9 cellular contexts compared by ENCODE assay signal in the genomic region with DNA sequence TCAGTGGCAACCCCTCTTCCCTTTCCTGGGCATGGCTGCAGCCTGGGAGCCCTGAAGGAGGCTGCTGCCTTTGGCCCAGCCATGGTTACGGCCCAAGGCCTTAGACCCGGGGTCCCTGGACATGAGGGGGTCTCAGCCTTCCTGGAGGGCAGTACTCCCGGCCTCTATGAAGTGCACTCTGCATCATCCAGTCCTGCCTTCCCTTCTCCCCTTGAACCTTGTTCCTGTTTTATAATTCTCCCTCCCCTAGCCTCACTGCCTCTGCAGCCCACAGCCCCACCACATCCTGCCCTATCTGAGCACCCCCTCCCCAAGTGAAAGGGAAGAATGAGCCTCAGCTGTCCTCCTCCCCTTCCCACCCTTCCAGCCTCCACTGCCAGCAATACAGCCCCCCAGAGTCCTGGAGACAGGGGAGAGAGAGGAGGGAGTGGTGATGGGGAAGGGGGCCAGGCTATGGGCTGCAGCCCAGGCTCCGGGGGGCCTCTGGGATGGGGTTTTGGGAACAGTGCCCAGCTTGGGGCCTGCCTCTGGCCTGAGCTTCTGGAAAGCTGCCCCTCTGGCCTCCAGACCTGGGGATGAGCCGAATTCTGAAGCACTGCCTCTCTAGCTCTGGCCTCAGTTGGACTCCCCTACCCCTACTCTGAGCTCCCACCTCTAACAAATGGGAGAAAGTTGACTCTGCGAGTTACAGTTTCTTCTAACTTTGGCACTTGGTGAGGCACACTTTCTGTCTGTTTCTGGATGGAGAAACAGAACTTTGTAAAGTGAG. TPM values are rescaled to one million over a fixed set of nuclear protein-coding genes. Genes with fewer than 3 reads are reported as not detected.
DNase-seq lines count a peak whose midpoint lies in the region; ATAC-seq and TF ChIP-seq lines count a peak whose summit lies in the region.
"Had no signal": no experiment of that assay in that cellular context is flagged by ENCODE, and none has a peak within 500 bp of the region (broad histone marks: within the 10 kb centered on the region; RNA-seq: fewer than 3 reads in every experiment).

No MANE protein-coding gene starts in this region.

- H3K36me3 Mint-ChIP-seq in WTC11, result no peaks in the 10 kb centered on the region

- peaks cover 5% of the 10 kb centered on the region for H3K27me3 Mint-ChIP-seq in WTC11 (ENCODE audit: low read depth)

- no peak overlapping the region for H3K27ac Mint-ChIP-seq in WTC11

- 49 to 57% methylated on average over 6 of the region's 6 CpGs for WGBS in heart right ventricle, 2 donors

- no peak overlapping the region for H3K4me3 ChIP-seq in GM12865 (ENCODE audit: low read depth, low read length)
- H3K4me3 ChIP-seq in heart right ventricle, result peak overlapping the region in 6 of 10 donors; percentile 20 to 33 (median 26)
- H3K4me3 ChIP-seq in skin epidermis, result no peak overlapping the region

- POLR2A ChIA-PET in WTC11 (lab: Charles Lee), result interaction anchor here (0.7 kb wide), 1 partner anchor 8 kb away, joined by 3 read pairs; no protein-coding TSS in a partner anchor

- CTCF ChIA-PET in WTC11 (lab: Charles Lee), result interaction anchor here (0.6 to 5.4 kb wide), 9 partner anchors 22 to 200 kb away, joined by 3 to 127 read pairs (median 3); no protein-coding TSS in a partner anchor

- peaks cover 30% of the 10 kb centered on the region for H3K4me1 Mint-ChIP-seq in WTC11

- H3K9me3 Mint-ChIP-seq in WTC11, result no peaks in the 10 kb centered on the region

- no peaks in the 10 kb centered on the region for H3K9me3 ChIP-seq in heart right ventricle

- TF ChIP-seq CTCF in GM12865 (IDR thresholded peaks at IDR 0.05; ENCODE audit: insufficient read depth, low read depth, low read length, missing control alignments) (no peak), WTC11 (IDR thresholded peaks at IDR 0.05) (no peak), heart right ventricle (IDR thresholded peaks at IDR 0.05) (no peak)

- intact Hi-C loops in heart right ventricle (cut with DNase I), result loop anchor here in 6 of 10 donors (2.0 to 10.0 kb wide), 6 partner anchors 21 to 263 kb away; a partner anchor contains a TSS

- ATAC-seq in WTC11, result no peak
- peak in 1 of 8 donors; percentile 16 for ATAC-seq in heart right ventricle
- ATAC-seq in HG03571 (IDR thresholded peaks at IDR 0.05; ENCODE audit: unreplicated experiment), result no peak

- peaks cover 41 to 96% (median 75%) of the 10 kb centered on the region in 9 donors for H3K4me1 ChIP-seq in heart right ventricle

- H3K36me3 ChIP-seq in heart right ventricle, result peaks cover 0 to 9% (median 0%) of the 10 kb centered on the region in 9 donors

- H3K27me3 ChIP-seq in heart right ventricle, result peaks cover 0 to 6% (median 0%) of the 10 kb centered on the region in 7 donors

- H3K4me3 Mint-ChIP-seq in WTC11, result no peak overlapping the region

- DNase-seq in GM12865 (ENCODE audit: low read depth) (peak; percentile 3), WTC11 (ENCODE audit: low spot score) (peak; percentile 6), heart right ventricle (peak in 1 of 2 donors; percentile 28), SKM-1 treated with dmso at 0.1 percent for 144 hours (lab: John Stamatoyannopoulos, UW; ENCODE audit: unreplicated experiment) (no peak), NCI-H1417 (lab: John Stamatoyannopoulos, UW) (no peak), H4 (ENCODE audit: low spot score) (no peak)
- DNase-seq: GOT3 had no signal

- peak overlapping the region; percentile 43 to 94 (median 82) for H3K27ac ChIP-seq in heart right ventricle
- H3K27ac ChIP-seq in skin epidermis, result peak overlapping the region in 20 of 21 experiments; percentile 20 to 89 (median 72)

TF ChIP-seq in WTC11, 78 proteins besides CTCF, POLR2A, EP300 and RAD21 (continues in another document):
- TF ChIP-seq, protein P1, sequence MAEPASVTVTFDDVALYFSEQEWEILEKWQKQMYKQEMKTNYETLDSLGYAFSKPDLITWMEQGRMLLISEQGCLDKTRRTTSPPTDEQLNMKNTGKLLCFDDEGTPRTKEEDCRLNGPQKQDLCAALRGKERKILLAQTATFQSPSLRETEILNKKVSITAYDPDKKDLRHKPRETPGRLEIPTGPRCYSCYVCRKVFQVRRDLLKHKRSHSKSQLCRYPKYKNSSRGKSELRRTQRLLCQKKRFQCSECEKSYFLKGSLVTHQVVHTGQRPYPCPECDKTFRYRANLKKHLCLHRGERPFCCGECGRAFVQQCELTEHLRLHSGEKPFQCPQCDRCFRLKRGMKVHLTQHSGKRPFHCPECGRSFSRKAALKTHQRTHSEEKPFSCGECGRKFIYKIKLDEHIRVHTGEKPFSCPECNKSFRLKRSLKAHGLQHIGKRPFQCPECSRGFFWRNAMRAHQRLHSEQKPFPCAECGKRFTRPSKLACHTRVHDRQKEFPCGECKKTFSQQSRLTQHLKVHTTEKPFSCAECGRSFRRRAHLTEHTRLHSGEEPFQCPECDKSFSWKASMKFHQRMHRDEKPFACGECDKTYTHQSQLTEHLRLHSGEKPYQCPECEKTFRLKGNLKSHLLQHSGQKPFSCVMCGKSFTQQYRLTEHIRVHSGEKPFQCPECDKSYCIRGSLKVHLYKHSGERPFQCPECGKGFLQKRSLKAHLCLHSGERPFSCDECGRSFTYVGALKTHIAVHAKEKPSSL (CRISPR knock-in tag; conservative IDR thresholded peaks at IDR 0.05), result no peak
- TF ChIP-seq, protein P2, sequence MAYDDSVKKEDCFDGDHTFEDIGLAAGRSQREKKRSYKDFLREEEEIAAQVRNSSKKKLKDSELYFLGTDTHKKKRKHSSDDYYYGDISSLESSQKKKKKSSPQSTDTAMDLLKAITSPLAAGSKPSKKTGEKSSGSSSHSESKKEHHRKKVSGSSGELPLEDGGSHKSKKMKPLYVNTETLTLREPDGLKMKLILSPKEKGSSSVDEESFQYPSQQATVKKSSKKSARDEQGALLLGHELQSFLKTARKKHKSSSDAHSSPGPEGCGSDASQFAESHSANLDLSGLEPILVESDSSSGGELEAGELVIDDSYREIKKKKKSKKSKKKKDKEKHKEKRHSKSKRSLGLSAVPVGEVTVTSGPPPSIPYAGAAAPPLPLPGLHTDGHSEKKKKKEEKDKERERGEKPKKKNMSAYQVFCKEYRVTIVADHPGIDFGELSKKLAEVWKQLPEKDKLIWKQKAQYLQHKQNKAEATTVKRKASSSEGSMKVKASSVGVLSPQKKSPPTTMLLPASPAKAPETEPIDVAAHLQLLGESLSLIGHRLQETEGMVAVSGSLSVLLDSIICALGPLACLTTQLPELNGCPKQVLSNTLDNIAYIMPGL (CRISPR knock-in tag; IDR thresholded peaks at IDR 0.05), result no peak
- TF ChIP-seq SOX15 (CRISPR knock-in tag; IDR thresholded peaks at IDR 0.05) (no peak), ZNF671 (CRISPR knock-in tag; IDR thresholded peaks at IDR 0.05) (no peak)
- TF ChIP-seq, protein P3, sequence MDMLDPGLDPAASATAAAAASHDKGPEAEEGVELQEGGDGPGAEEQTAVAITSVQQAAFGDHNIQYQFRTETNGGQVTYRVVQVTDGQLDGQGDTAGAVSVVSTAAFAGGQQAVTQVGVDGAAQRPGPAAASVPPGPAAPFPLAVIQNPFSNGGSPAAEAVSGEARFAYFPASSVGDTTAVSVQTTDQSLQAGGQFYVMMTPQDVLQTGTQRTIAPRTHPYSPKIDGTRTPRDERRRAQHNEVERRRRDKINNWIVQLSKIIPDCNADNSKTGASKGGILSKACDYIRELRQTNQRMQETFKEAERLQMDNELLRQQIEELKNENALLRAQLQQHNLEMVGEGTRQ (CRISPR knock-in tag; IDR thresholded peaks at IDR 0.05), result no peak
- TF ChIP-seq, protein P4, sequence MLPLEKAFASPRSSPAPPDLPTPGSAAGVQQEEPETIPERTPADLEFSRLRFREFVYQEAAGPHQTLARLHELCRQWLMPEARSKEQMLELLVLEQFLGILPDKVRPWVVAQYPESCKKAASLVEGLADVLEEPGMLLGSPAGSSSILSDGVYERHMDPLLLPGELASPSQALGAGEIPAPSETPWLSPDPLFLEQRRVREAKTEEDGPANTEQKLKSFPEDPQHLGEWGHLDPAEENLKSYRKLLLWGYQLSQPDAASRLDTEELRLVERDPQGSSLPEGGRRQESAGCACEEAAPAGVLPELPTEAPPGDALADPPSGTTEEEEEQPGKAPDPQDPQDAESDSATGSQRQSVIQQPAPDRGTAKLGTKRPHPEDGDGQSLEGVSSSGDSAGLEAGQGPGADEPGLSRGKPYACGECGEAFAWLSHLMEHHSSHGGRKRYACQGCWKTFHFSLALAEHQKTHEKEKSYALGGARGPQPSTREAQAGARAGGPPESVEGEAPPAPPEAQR (CRISPR knock-in tag; IDR thresholded peaks at IDR 0.05), result no peak

RNA-seq across cellular contexts. Expression of a gene that starts 7.6 kb away (rescaled TPM):
- 0.37 to 0.92 TPM (median 0.57 TPM) in 3 replicates for total RNA-seq in WTC11 (2021)
- 1 to 10 TPM in 1 of 10 donors, under 1 TPM in 3, not detected in 6; 0.10 to 1.7 (median 0.48) TPM for total RNA-seq in heart right ventricle
- polyA plus RNA-seq in heart right ventricle, result under 1 TPM in 1 of 2 donors, not detected in 1; 0.46 TPM
- total RNA-seq in H4 (2014; rRNA removed; shearing (Covaris generic)), result not detected in 2 replicates

RNA-seq across cellular contexts. Expression of a gene that starts 56.3 kb away (rescaled TPM):
- 0.55 to 0.87 TPM (median 0.80 TPM) in 3 replicates for total RNA-seq in WTC11 (2021)
- under 1 TPM in 1 of 10 donors, not detected in 9; 0.62 TPM for total RNA-seq in heart right ventricle
- under 1 TPM in 1 of 2 donors, not detected in 1; 0.01 TPM for polyA plus RNA-seq in heart right ventricle
- not detected in 2 replicates for total RNA-seq in H4 (2014; rRNA removed; shearing (Covaris generic))

Comparison
In these comparisons a context has a peak if more than half of its experiments do, and no peak if none do; other contexts are left out.
1. DNase-seq: peak in GM12865 (single experiment) and WTC11 (single experiment); none in SKM-1 treated with dmso at 0.1 percent for 144 hours (single experiment), NCI-H1417 (0 of 3) and H4 (single experiment).
2. H3K4me3 ChIP-seq: peak in heart right ventricle (6 of 10); none in GM12865 (single experiment) and skin epidermis (0 of 7).